23 cellular contexts compared by ENCODE assay signal in the genomic region with DNA sequence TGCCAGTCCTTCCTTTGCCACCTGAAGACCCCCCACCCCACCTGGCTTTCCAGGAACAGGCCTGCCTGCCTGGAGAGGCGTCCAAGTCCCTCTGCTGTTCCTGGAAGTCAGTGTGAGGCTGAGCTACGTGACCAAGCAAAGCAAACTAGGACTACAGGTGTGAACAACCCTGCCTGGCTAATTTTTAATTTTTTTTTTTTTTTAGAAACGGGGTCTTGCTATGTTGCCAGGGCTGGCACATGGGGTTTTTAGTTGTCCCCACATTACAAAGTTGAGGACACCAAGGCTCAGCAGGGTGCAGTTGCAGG. TPM values are rescaled to one million over a fixed set of nuclear protein-coding genes. Genes with fewer than 3 reads are reported as not detected.
DNase-seq lines count a peak whose midpoint lies in the region; ATAC-seq, FAIRE-seq and TF ChIP-seq lines count a peak whose summit lies in the region.
"Had no signal": no experiment of that assay in that cellular context is flagged by ENCODE, and none has a peak within 500 bp of the region (broad histone marks: within the 10 kb centered on the region; RNA-seq: fewer than 3 reads in every experiment).

No MANE protein-coding gene starts in this region.

- peaks cover 11 to 18% of the 10 kb centered on the region in 2 donors for H3K36me3 Mint-ChIP-seq in activated T-cell treated with anti-CD3 and anti-CD28 coated beads, Interleukin-2, amount 50 U/mL, for 72 hours (ENCODE audit: insufficient read depth in 2 of 2)
- peaks cover 4% of the 10 kb centered on the region for H3K36me3 Mint-ChIP-seq in central memory CD8-positive, alpha-beta T cell (ENCODE audit: insufficient read depth)
- H3K36me3 Mint-ChIP-seq in stimulated activated effector memory CD8-positive, alpha-beta T cell treated with anti-CD3 and anti-CD28 coated beads, Interleukin-12 subunit alpha, Interleukin-12 subunit beta, amount 100 ng/mL, for 72 hours = peaks cover 84% of the 10 kb centered on the region
- H3K36me3 Mint-ChIP-seq: brain had no signal

- peaks cover 100% of the 10 kb centered on the region for H3K4me1 Mint-ChIP-seq in activated T-cell treated with anti-CD3 and anti-CD28 coated beads, Interleukin-2, amount 50 U/mL, for 72 hours (ENCODE audit: low read depth)
- peaks cover 53% of the 10 kb centered on the region for H3K4me1 Mint-ChIP-seq in central memory CD8-positive, alpha-beta T cell
- peaks cover 86% of the 10 kb centered on the region for H3K4me1 Mint-ChIP-seq in stimulated activated effector memory CD8-positive, alpha-beta T cell treated with anti-CD3 and anti-CD28 coated beads, Interleukin-12 subunit alpha, Interleukin-12 subunit beta, amount 100 ng/mL, for 72 hours
- H3K4me1 Mint-ChIP-seq: brain, nephron had no signal

- no peak for TF ChIP-seq POLR2A in H54 (IDR thresholded peaks at IDR 0.05; ENCODE audit: low read depth, low read length)

- no peaks in the 10 kb centered on the region for H3K9me3 Mint-ChIP-seq in activated T-cell treated with anti-CD3 and anti-CD28 coated beads, Interleukin-2, amount 50 U/mL, for 72 hours
- no peaks in the 10 kb centered on the region for H3K9me3 Mint-ChIP-seq in central memory CD8-positive, alpha-beta T cell
- no peaks in the 10 kb centered on the region for H3K9me3 Mint-ChIP-seq in stimulated activated effector memory CD8-positive, alpha-beta T cell treated with anti-CD3 and anti-CD28 coated beads, Interleukin-12 subunit alpha, Interleukin-12 subunit beta, amount 100 ng/mL, for 72 hours
- H3K9me3 Mint-ChIP-seq: brain, H9, nephron had no signal

- CTCF ChIA-PET in RWPE1 (lab: Yijun Ruan, JAX) = no interaction called here

- TF ChIP-seq CTCF in RWPE1 (conservative IDR thresholded peaks at IDR 0.05; ENCODE audit: low read depth) = no peak

- no peak for FAIRE-seq in H54 (lab: Jason Lieb, UNC)
- FAIRE-seq: endothelial cell of umbilical vein, GM12891 had no signal

- H3K4me3 Mint-ChIP-seq in activated T-cell treated with anti-CD3 and anti-CD28 coated beads, Interleukin-2, amount 50 U/mL, for 72 hours = peak overlapping the region; percentile 10 to 78
- peak overlapping the region; percentile 55 for H3K4me3 Mint-ChIP-seq in central memory CD8-positive, alpha-beta T cell
- H3K4me3 Mint-ChIP-seq in stimulated activated effector memory CD8-positive, alpha-beta T cell treated with anti-CD3 and anti-CD28 coated beads, Interleukin-12 subunit alpha, Interleukin-12 subunit beta, amount 100 ng/mL, for 72 hours = no peak overlapping the region
- H3K4me3 Mint-ChIP-seq: brain, H9, nephron had no signal

- peak overlapping the region; percentile 47; the same call in 1 of the 2 replicates for H3K27ac ChIP-seq in RWPE1
- H3K27ac ChIP-seq: C4-2B, coronary artery had no signal

- peak overlapping the region; percentile 93 for H3K27ac Mint-ChIP-seq in activated T-cell treated with anti-CD3 and anti-CD28 coated beads, Interleukin-2, amount 50 U/mL, for 72 hours
- no peak overlapping the region for H3K27ac Mint-ChIP-seq in central memory CD8-positive, alpha-beta T cell (ENCODE audit: low read depth)
- peak overlapping the region; percentile 97 for H3K27ac Mint-ChIP-seq in stimulated activated effector memory CD8-positive, alpha-beta T cell treated with anti-CD3 and anti-CD28 coated beads, Interleukin-12 subunit alpha, Interleukin-12 subunit beta, amount 100 ng/mL, for 72 hours
- H3K27ac Mint-ChIP-seq: H9 had no signal

- ATAC-seq in activated T-cell treated with anti-CD3 and anti-CD28 coated beads, Interleukin-2, amount 50 U/mL, for 72 hours (replicated peaks in 1 of 2) = no peak
- ATAC-seq in central memory CD8-positive, alpha-beta T cell (replicated peaks; ENCODE audit: extremely low read depth, poor library complexity, severe bottlenecking) = no peak
- ATAC-seq in stimulated activated effector memory CD8-positive, alpha-beta T cell treated with anti-CD3 and anti-CD28 coated beads, Interleukin-12 subunit alpha, Interleukin-12 subunit beta, amount 100 ng/mL, for 72 hours = no peak
- ATAC-seq in SK-N-SH treated with all-trans-retinoic acid at 6 μM for 48 hours = no peak
- no peak for ATAC-seq in GM21717 (IDR thresholded peaks at IDR 0.05; ENCODE audit: unreplicated experiment)

- no peak for DNase-seq in activated T-cell treated with anti-CD3 and anti-CD28 coated beads, Interleukin-2, amount 50 U/mL, for 72 hours
- DNase-seq in activated T-cell treated with anti-CD3 and anti-CD28 coated beads for 4 hours = no peak
- no peak for DNase-seq in RWPE1 (ENCODE audit: low spot score)
- no peak for DNase-seq in central memory CD8-positive, alpha-beta T cell (ENCODE audit: low spot score in 2 of 2)
- no peak for DNase-seq in stimulated activated effector memory CD8-positive, alpha-beta T cell treated with anti-CD3 and anti-CD28 coated beads, Interleukin-12 subunit alpha, Interleukin-12 subunit beta, amount 100 ng/mL, for 72 hours (ENCODE audit: low spot score in 2 of 2)
- DNase-seq in H54 (ENCODE audit: insufficient read length, low spot score) = no peak
- DNase-seq: ACHN; DMS153; H9; hippocampal formation; islet precursor cell; NCI-H1417; NCI-H526 treated with DMSO at 0.1 percent for 48 hours; stimulated activated CD4-positive, alpha-beta T cell treated with anti-CD3 and anti-CD28 coated beads, Interleukin-4, amount 100 ng/mL, for 24 hours; WERI-Rb-1 had no signal

- no peaks in the 10 kb centered on the region for H3K27me3 Mint-ChIP-seq in activated T-cell treated with anti-CD3 and anti-CD28 coated beads, Interleukin-2, amount 50 U/mL, for 72 hours (ENCODE audit: low read depth)
- H3K27me3 Mint-ChIP-seq in central memory CD8-positive, alpha-beta T cell = no peaks in the 10 kb centered on the region
- H3K27me3 Mint-ChIP-seq: brain had no signal

- POLR2A ChIA-PET in RWPE1 (lab: Yijun Ruan, JAX; ENCODE audit: low non-redundant PET) = no interaction called here

TF ChIP-seq in SK-N-SH treated with all-trans-retinoic acid at 6 μM for 48 hours, 23 proteins besides CTCF, POLR2A, EP300 and RAD21 (continues in another document):
- TF ChIP-seq ARNTL (CRISPR knock-in tag; IDR thresholded peaks at IDR 0.05; ENCODE audit: borderline replicate concordance, low read depth) (no peak), PATZ1 (CRISPR knock-in tag; IDR thresholded peaks at IDR 0.05; ENCODE audit: borderline replicate concordance) (no peak), ISL1 (CRISPR knock-in tag; IDR thresholded peaks at IDR 0.05) (no peak), TOX (CRISPR knock-in tag; IDR thresholded peaks at IDR 0.05; ENCODE audit: borderline replicate concordance) (no peak), ZFP3 (CRISPR knock-in tag; IDR thresholded peaks at IDR 0.05) (no peak), POU6F1 (CRISPR knock-in tag; IDR thresholded peaks at IDR 0.05; ENCODE audit: borderline replicate concordance, low read depth) (no peak), ZC3H10 (CRISPR knock-in tag; IDR thresholded peaks at IDR 0.05) (no peak), TCF4 (CRISPR knock-in tag; IDR thresholded peaks at IDR 0.05; ENCODE audit: borderline replicate concordance) (no peak), PPARA (CRISPR knock-in tag; IDR thresholded peaks at IDR 0.05; ENCODE audit: borderline replicate concordance) (no peak), OSR1 (CRISPR knock-in tag; IDR thresholded peaks at IDR 0.05) (no peak), GLIS3 (CRISPR knock-in tag; IDR thresholded peaks at IDR 0.05) (no peak), RARB (CRISPR knock-in tag; IDR thresholded peaks at IDR 0.05) (no peak), ZNF70 (CRISPR knock-in tag; IDR thresholded peaks at IDR 0.05) (no peak)

RNA-seq across cellular contexts. Expression of gene HEMK1, which starts 17.4 kb away (rescaled TPM):
- 10 to 100 TPM; 54.5 to 64.6 TPM for total RNA-seq in activated T-cell treated with anti-CD3 and anti-CD28 coated beads, Interleukin-2, amount 50 U/mL, for 72 hours

RNA-seq across cellular contexts. Expression of gene C3orf18, which starts 19.2 kb away (rescaled TPM):
- 10 to 100 TPM; 22.7 to 32.5 TPM for total RNA-seq in activated T-cell treated with anti-CD3 and anti-CD28 coated beads, Interleukin-2, amount 50 U/mL, for 72 hours

RNA-seq across cellular contexts. Expression of gene CISH, which starts 24.9 kb away (rescaled TPM):
- 100 to 1,000 TPM; 242 to 271 TPM for total RNA-seq in activated T-cell treated with anti-CD3 and anti-CD28 coated beads, Interleukin-2, amount 50 U/mL, for 72 hours

RNA-seq across cellular contexts. Expression of gene MAPKAPK3, which starts 30.2 kb away (rescaled TPM):
- 100 to 1,000 TPM; 116 to 129 TPM for total RNA-seq in activated T-cell treated with anti-CD3 and anti-CD28 coated beads, Interleukin-2, amount 50 U/mL, for 72 hours
